8 cellular contexts compared by ENCODE assay signal in the genomic region with DNA sequence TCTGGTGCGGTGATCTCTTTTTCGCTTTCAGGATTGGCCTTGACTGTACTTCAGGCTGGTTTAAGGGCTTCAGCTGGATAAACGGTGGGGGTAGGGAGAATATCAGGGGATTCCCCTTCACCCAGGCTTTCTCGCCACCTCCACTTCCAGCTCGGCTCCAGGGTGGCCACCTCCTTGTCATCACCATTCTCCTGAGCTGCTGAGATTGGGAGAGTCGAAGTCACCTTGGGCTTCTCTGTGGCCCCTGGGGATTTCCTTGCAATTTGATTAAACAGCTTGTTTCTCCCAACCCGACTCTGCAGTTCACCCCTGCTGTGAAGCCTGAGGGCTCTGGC. TPM values are rescaled to one million over a fixed set of nuclear protein-coding genes. Genes with fewer than 3 reads are reported as not detected.
DNase-seq lines count a peak whose midpoint lies in the region; ATAC-seq and TF ChIP-seq lines count a peak whose summit lies in the region.

No MANE protein-coding gene starts in this region.

- H3K27ac ChIP-seq in suprapubic skin, result no peak overlapping the region
- no peak overlapping the region for H3K27ac ChIP-seq in foreskin keratinocyte

- H3K4me1 ChIP-seq in suprapubic skin, result peaks cover 22% of the 10 kb centered on the region
- no peaks in the 10 kb centered on the region for H3K4me1 ChIP-seq in foreskin keratinocyte

- no peaks in the 10 kb centered on the region for H3K9me3 Mint-ChIP-seq in activated CD8-positive, alpha-beta memory T cell treated with anti-CD3 and anti-CD28 coated beads, Interleukin-2, amount 10 ng/mL, durations not matched to agents 7 days and 5 days (ENCODE audit: low read depth)
- H3K9me3 Mint-ChIP-seq in T-cell, result no peaks in the 10 kb centered on the region

- peak overlapping the region; percentile 72 for H3K27ac Mint-ChIP-seq in activated CD8-positive, alpha-beta memory T cell treated with anti-CD3 and anti-CD28 coated beads, Interleukin-2, amount 10 ng/mL, durations not matched to agents 7 days and 5 days
- H3K27ac Mint-ChIP-seq in T-cell, result no peak overlapping the region

- H3K4me3 Mint-ChIP-seq in activated CD8-positive, alpha-beta memory T cell treated with anti-CD3 and anti-CD28 coated beads, Interleukin-2, amount 10 ng/mL, durations not matched to agents 7 days and 5 days, result peak overlapping the region; percentile 78
- peak overlapping the region; percentile 67 to 76 (median 73) for H3K4me3 Mint-ChIP-seq in T-cell

- peaks cover 46% of the 10 kb centered on the region for H3K4me1 Mint-ChIP-seq in activated CD8-positive, alpha-beta memory T cell treated with anti-CD3 and anti-CD28 coated beads, Interleukin-2, amount 10 ng/mL, durations not matched to agents 7 days and 5 days
- peaks cover 15 to 22% (median 18%) of the 10 kb centered on the region in 3 donors for H3K4me1 Mint-ChIP-seq in T-cell

- POLR2A ChIA-PET in T-cell (lab: Charles Lee), result interaction anchor here (0.6 to 0.7 kb wide), 2 partner anchors 14 to 126 kb away, joined by 3 to 7 read pairs; no protein-coding TSS in a partner anchor

- H3K9me3 ChIP-seq in iPS-18c (ENCODE audit: control insufficient read depth, insufficient read depth, low read length) (no peaks in the 10 kb centered on the region), suprapubic skin (no peaks in the 10 kb centered on the region)

- no peak for TF ChIP-seq EP300 in suprapubic skin (IDR thresholded peaks at IDR 0.05)

- peak; percentile 48 for DNase-seq in activated CD8-positive, alpha-beta memory T cell treated with anti-CD3 and anti-CD28 coated beads, Interleukin-2, amount 10 ng/mL, durations not matched to agents 7 days and 5 days
- no peak for DNase-seq in activated CD8-positive, alpha-beta memory T cell treated with anti-CD3 and anti-CD28 coated beads, Interleukin-2, amount 50 U/mL, for 4 hours
- DNase-seq in T-cell (no peak), suprapubic skin (ENCODE audit: low spot score in 2 of 2) (no peak), HCEC 1CT (no peak), foreskin keratinocyte (no peak), T-helper 9 cell (no peak)

- no peak for TF ChIP-seq POLR2A in suprapubic skin (IDR thresholded peaks at IDR 0.05)

- WGBS in suprapubic skin, result 20% methylated on average over 7 of the region's 7 CpGs

- peak; percentile 5 for ATAC-seq in activated CD8-positive, alpha-beta memory T cell treated with anti-CD3 and anti-CD28 coated beads, Interleukin-2, amount 10 ng/mL, durations not matched to agents 7 days and 5 days
- ATAC-seq in T-cell (replicated peaks in 1 of 4) (no peak), foreskin keratinocyte (no peak)

- H3K36me3 Mint-ChIP-seq in activated CD8-positive, alpha-beta memory T cell treated with anti-CD3 and anti-CD28 coated beads, Interleukin-2, amount 10 ng/mL, durations not matched to agents 7 days and 5 days, result peaks cover 4% of the 10 kb centered on the region
- H3K36me3 Mint-ChIP-seq in T-cell, result no peaks in the 10 kb centered on the region

- no peak for TF ChIP-seq CTCF in suprapubic skin (IDR thresholded peaks at IDR 0.05)
- TF ChIP-seq CTCF in foreskin keratinocyte (conservative IDR thresholded peaks at IDR 0.05), result no peak

- CTCF ChIA-PET in activated CD8-positive, alpha-beta memory T cell treated with anti-CD3 and anti-CD28 coated beads, Interleukin-2, amount 10 ng/mL, durations not matched to agents 7 days and 5 days (lab: Charles Lee), result interaction anchor here (0.7 to 4.6 kb wide), 12 partner anchors 11 to 238 kb away, joined by 3 to 39 read pairs (median 3); a partner anchor contains a TSS
- CTCF ChIA-PET in T-cell (lab: Charles Lee), result interaction anchor here (0.6 to 0.7 kb wide), 2 partner anchors 93 to 126 kb away, joined by 4 read pairs; no protein-coding TSS in a partner anchor

- H3K4me3 ChIP-seq in iPS-18c (ENCODE audit: insufficient read depth, low read depth, low read length) (peak overlapping the region; percentile 53; the same call in 1 of the 2 replicates), suprapubic skin (peak overlapping the region; percentile 68)

- peaks cover 6% of the 10 kb centered on the region for H3K27me3 Mint-ChIP-seq in activated CD8-positive, alpha-beta memory T cell treated with anti-CD3 and anti-CD28 coated beads, Interleukin-2, amount 10 ng/mL, durations not matched to agents 7 days and 5 days
- H3K27me3 Mint-ChIP-seq in T-cell, result peaks cover 25 to 34% of the 10 kb centered on the region in 2 donors

- H3K27me3 ChIP-seq in suprapubic skin (peaks cover 24% of the 10 kb centered on the region), foreskin keratinocyte (peaks cover 64% of the 10 kb centered on the region)

- no peaks in the 10 kb centered on the region for H3K36me3 ChIP-seq in suprapubic skin

RNA-seq across cellular contexts. Expression of a gene that starts 1.0 kb away (rescaled TPM):
- 1 to 10 TPM; 6.0 to 7.2 TPM for total RNA-seq in activated CD8-positive, alpha-beta memory T cell treated with anti-CD3 and anti-CD28 coated beads, Interleukin-2, amount 10 ng/mL, durations not matched to agents 7 days and 5 days
- total RNA-seq in T-cell (under 1 TPM; 0.15 to 0.85 (median 0.26) TPM), suprapubic skin (10 to 100 TPM in 3 of 4 donors, 1 to 10 TPM in 1; 8.3 to 37.3 (median 30.8) TPM), foreskin keratinocyte (0.04 TPM in 1 of 2 replicates, not detected in the other)
- 0.03 and 0.06 TPM in 2 replicates for polyA plus RNA-seq in foreskin keratinocyte

RNA-seq across cellular contexts. Expression of a gene that starts 10.2 kb away (rescaled TPM):
- 1 to 10 TPM; 1.1 TPM for total RNA-seq in activated CD8-positive, alpha-beta memory T cell treated with anti-CD3 and anti-CD28 coated beads, Interleukin-2, amount 10 ng/mL, durations not matched to agents 7 days and 5 days
- total RNA-seq in T-cell (1 to 10 TPM in 3 of 5 donors, under 1 TPM in 2; 0.23 to 1.6 (median 1.1) TPM), suprapubic skin (1 to 10 TPM; 1.2 to 3.5 (median 1.7) TPM), foreskin keratinocyte (0.71 and 1.5 TPM in 2 replicates)
- 0.31 and 0.64 TPM in 2 replicates for polyA plus RNA-seq in foreskin keratinocyte

RNA-seq across cellular contexts. Expression of a gene that starts 26.5 kb away (rescaled TPM):
- 10 to 100 TPM; 15.8 to 16.4 TPM for total RNA-seq in activated CD8-positive, alpha-beta memory T cell treated with anti-CD3 and anti-CD28 coated beads, Interleukin-2, amount 10 ng/mL, durations not matched to agents 7 days and 5 days
- total RNA-seq in T-cell (10 to 100 TPM; 15.2 to 34.6 (median 17.4) TPM), suprapubic skin (10 to 100 TPM; 24.9 to 69.0 (median 58.6) TPM), foreskin keratinocyte (11.9 and 12.3 TPM in 2 replicates)
- polyA plus RNA-seq in foreskin keratinocyte, result 17.1 and 18.6 TPM in 2 replicates

RNA-seq across cellular contexts. Expression of a gene that starts 47.1 kb away (rescaled TPM):
- not detected for total RNA-seq in activated CD8-positive, alpha-beta memory T cell treated with anti-CD3 and anti-CD28 coated beads, Interleukin-2, amount 10 ng/mL, durations not matched to agents 7 days and 5 days
- under 1 TPM in 1 of 5 donors, not detected in 4; 0.73 TPM for total RNA-seq in T-cell
- total RNA-seq in suprapubic skin, result 1 to 10 TPM in 1 of 4 donors, not detected in 3; 2.0 TPM
- total RNA-seq in foreskin keratinocyte, result not detected in 2 replicates
- polyA plus RNA-seq in foreskin keratinocyte, result not detected in 2 replicates

RNA-seq across cellular contexts. Expression of a gene that starts 50.8 kb away (rescaled TPM):
- total RNA-seq in activated CD8-positive, alpha-beta memory T cell treated with anti-CD3 and anti-CD28 coated beads, Interleukin-2, amount 10 ng/mL, durations not matched to agents 7 days and 5 days, result 10 to 100 TPM; 27.5 to 29.0 TPM
- total RNA-seq in T-cell (10 to 100 TPM; 23.4 to 40.8 (median 35.2) TPM), suprapubic skin (10 to 100 TPM; 47.1 to 66.6 (median 53.6) TPM), foreskin keratinocyte (10.6 and 12.0 TPM in 2 replicates)
- polyA plus RNA-seq in foreskin keratinocyte, result 8.2 and 8.9 TPM in 2 replicates
